12 cellular contexts compared by ENCODE assay signal in genomic region chr7:108284349-108285017, GRCh38.
DNase-seq lines count a peak whose midpoint lies in the region; ATAC-seq and TF ChIP-seq lines count a peak whose summit lies in the region.
"Had no signal": no experiment of that assay in that cellular context is flagged by ENCODE, and none has a peak within 500 bp of the region (broad histone marks: within the 10 kb centered on the region; RNA-seq: fewer than 3 reads in every experiment).

No MANE protein-coding gene starts in this region.

- TF ChIP-seq CTCF in mesothelial cell of epicardium (IDR thresholded peaks at IDR 0.05; ENCODE audit: unreplicated experiment) (no peak), heart left ventricle (IDR thresholded peaks at IDR 0.05) (no peak)

- CTCF ChIA-PET in activated naive CD4-positive, alpha-beta T cell treated with anti-CD3 and anti-CD28 coated beads for 36 hours (lab: Charles Lee) = no interaction called here
- CTCF ChIA-PET in activated naive CD4-positive, alpha-beta T cell treated with anti-CD3 and anti-CD28 coated beads, Interleukin-2, amount 10 ng/mL, durations not matched to agents 7 days and 5 days (lab: Charles Lee) = interaction anchor here (0.6 kb wide), 1 partner anchor 103 kb away, joined by 3 read pairs; no protein-coding TSS in a partner anchor
- CTCF ChIA-PET in CD4-positive, alpha-beta memory T cell (lab: Charles Lee; ENCODE audit: partially characterized antibody) = no interaction called here

- H3K27me3 ChIP-seq in CD4-positive, alpha-beta memory T cell (ENCODE audit: insufficient read depth, low read length) = no peaks in the 10 kb centered on the region
- H3K27me3 ChIP-seq in heart left ventricle = peaks cover 0 to 7% (median 0%) of the 10 kb centered on the region in 9 donors

- H3K36me3 ChIP-seq in CD4-positive, alpha-beta memory T cell (ENCODE audit: insufficient read depth, low read length) = no peaks in the 10 kb centered on the region
- no peaks in the 10 kb centered on the region for H3K36me3 ChIP-seq in heart left ventricle

- ATAC-seq in HG02973 (IDR thresholded peaks at IDR 0.05; ENCODE audit: unreplicated experiment) = peak; percentile 84
- ATAC-seq in stimulated activated naive B cell treated with anti-CD40 and anti-IgM and Interleukin-4, amounts not matched to agents 10 μg/mL and 1 μg/mL and 100 μg/mL, for 72 hours (replicated peaks) = peak; percentile 91 to 94
- ATAC-seq in heart left ventricle = no peak
- ATAC-seq: naive thymus-derived CD4-positive, alpha-beta T cell had no signal

- POLR2A ChIA-PET in CD4-positive, alpha-beta memory T cell (lab: Charles Lee; ENCODE audit: partially characterized antibody) = no interaction called here

- H3K4me1 Mint-ChIP-seq in activated naive CD4-positive, alpha-beta T cell treated with anti-CD3 and anti-CD28 coated beads for 36 hours (ENCODE audit: low read depth) = peaks cover 8% of the 10 kb centered on the region
- H3K4me1 Mint-ChIP-seq in activated naive CD4-positive, alpha-beta T cell treated with anti-CD3 and anti-CD28 coated beads, Interleukin-2, amount 10 ng/mL, durations not matched to agents 7 days and 5 days = peaks cover 3% of the 10 kb centered on the region
- peaks cover 7 to 8% of the 10 kb centered on the region in 2 donors for H3K4me1 Mint-ChIP-seq in stimulated activated naive B cell treated with anti-CD40 and anti-IgM and Interleukin-4, amounts not matched to agents 10 μg/mL and 1 μg/mL and 100 μg/mL, for 72 hours
- H3K4me1 Mint-ChIP-seq in mesothelial cell of epicardium = peaks cover 36% of the 10 kb centered on the region
- no peaks in the 10 kb centered on the region for H3K4me1 Mint-ChIP-seq in CD4-positive, alpha-beta memory T cell

- no peak overlapping the region for H3K27ac ChIP-seq in CD4-positive, alpha-beta memory T cell (ENCODE audit: low read depth, low read length)
- no peak overlapping the region for H3K27ac ChIP-seq in heart left ventricle

- H3K9me3 ChIP-seq in CD4-positive, alpha-beta memory T cell (ENCODE audit: control insufficient read depth in 1 of 2, low read length in 2 of 2) = no peaks in the 10 kb centered on the region
- no peaks in the 10 kb centered on the region for H3K9me3 ChIP-seq in heart left ventricle

- H3K36me3 Mint-ChIP-seq in activated naive CD4-positive, alpha-beta T cell treated with anti-CD3 and anti-CD28 coated beads for 36 hours (ENCODE audit: low read depth) = no peaks in the 10 kb centered on the region
- H3K36me3 Mint-ChIP-seq in activated naive CD4-positive, alpha-beta T cell treated with anti-CD3 and anti-CD28 coated beads, Interleukin-2, amount 10 ng/mL, durations not matched to agents 7 days and 5 days = no peaks in the 10 kb centered on the region
- H3K36me3 Mint-ChIP-seq in stimulated activated naive B cell treated with anti-CD40 and anti-IgM and Interleukin-4, amounts not matched to agents 10 μg/mL and 1 μg/mL and 100 μg/mL, for 72 hours = no peaks in the 10 kb centered on the region
- H3K36me3 Mint-ChIP-seq in mesothelial cell of epicardium = no peaks in the 10 kb centered on the region
- no peaks in the 10 kb centered on the region for H3K36me3 Mint-ChIP-seq in CD4-positive, alpha-beta memory T cell

- peak overlapping the region; percentile 4 for H3K27ac Mint-ChIP-seq in activated naive CD4-positive, alpha-beta T cell treated with anti-CD3 and anti-CD28 coated beads for 36 hours
- no peak overlapping the region for H3K27ac Mint-ChIP-seq in activated naive CD4-positive, alpha-beta T cell treated with anti-CD3 and anti-CD28 coated beads, Interleukin-2, amount 10 ng/mL, durations not matched to agents 7 days and 5 days
- no peak overlapping the region for H3K27ac Mint-ChIP-seq in stimulated activated naive B cell treated with anti-CD40 and anti-IgM and Interleukin-4, amounts not matched to agents 10 μg/mL and 1 μg/mL and 100 μg/mL, for 72 hours
- H3K27ac Mint-ChIP-seq in mesothelial cell of epicardium = no peak overlapping the region
- H3K27ac Mint-ChIP-seq in CD4-positive, alpha-beta memory T cell = no peak overlapping the region

- intact Hi-C loops in activated naive CD4-positive, alpha-beta T cell treated with anti-CD3 and anti-CD28 coated beads for 36 hours (cut with micrococcal nuclease) = loop anchor here (1.0 kb wide), 1 partner anchor 27 kb away; no protein-coding TSS in a partner anchor
- intact Hi-C loops in CD4-positive, alpha-beta memory T cell (cut with micrococcal nuclease) = no loop called here
- intact Hi-C loops in heart left ventricle (cut with DNase I) = no loop called here

- peak; percentile 32 for DNase-seq in activated naive CD4-positive, alpha-beta T cell treated with anti-CD3 and anti-CD28 coated beads for 36 hours
- DNase-seq in activated naive CD4-positive, alpha-beta T cell treated with anti-CD3 and anti-CD28 coated beads, Interleukin-2, amount 10 ng/mL, durations not matched to agents 7 days and 5 days = no peak
- peak; percentile 42 for DNase-seq in NOMO-1 treated with dmso at 0.1 percent for 144 hours (lab: John Stamatoyannopoulos, UW; ENCODE audit: unreplicated experiment)
- DNase-seq in stimulated activated naive B cell treated with anti-CD40 and anti-IgM and Interleukin-4, amounts not matched to agents 10 μg/mL and 1 μg/mL and 100 μg/mL, for 72 hours = no peak
- DNase-seq in mesothelial cell of epicardium (ENCODE audit: low spot score in 2 of 2, unreplicated experiment in 2 of 2) = no peak
- no peak for DNase-seq in CD4-positive, alpha-beta memory T cell
- no peak for DNase-seq in heart left ventricle
- DNase-seq: AML-193; naive thymus-derived CD4-positive, alpha-beta T cell; NCI-H2081 treated with DMSO at 0.1 percent for 48 hours; stimulated activated CD4-positive, alpha-beta T cell treated with anti-CD3 and anti-CD28 coated beads, Interleukin-15, amount 100 ng/mL, for 24 hours had no signal

- H3K4me3 Mint-ChIP-seq in activated naive CD4-positive, alpha-beta T cell treated with anti-CD3 and anti-CD28 coated beads for 36 hours = no peak overlapping the region
- no peak overlapping the region for H3K4me3 Mint-ChIP-seq in activated naive CD4-positive, alpha-beta T cell treated with anti-CD3 and anti-CD28 coated beads, Interleukin-2, amount 10 ng/mL, durations not matched to agents 7 days and 5 days
- H3K4me3 Mint-ChIP-seq in stimulated activated naive B cell treated with anti-CD40 and anti-IgM and Interleukin-4, amounts not matched to agents 10 μg/mL and 1 μg/mL and 100 μg/mL, for 72 hours = no peak overlapping the region
- H3K4me3 Mint-ChIP-seq in mesothelial cell of epicardium = no peak overlapping the region
- no peak overlapping the region for H3K4me3 Mint-ChIP-seq in CD4-positive, alpha-beta memory T cell
- H3K4me3 Mint-ChIP-seq: naive thymus-derived CD4-positive, alpha-beta T cell had no signal

- H3K27me3 Mint-ChIP-seq in activated naive CD4-positive, alpha-beta T cell treated with anti-CD3 and anti-CD28 coated beads for 36 hours (ENCODE audit: low read depth) = peaks cover 21% of the 10 kb centered on the region
- H3K27me3 Mint-ChIP-seq in activated naive CD4-positive, alpha-beta T cell treated with anti-CD3 and anti-CD28 coated beads, Interleukin-2, amount 10 ng/mL, durations not matched to agents 7 days and 5 days = peaks cover 14% of the 10 kb centered on the region
- peaks cover 36 to 49% of the 10 kb centered on the region in 2 donors for H3K27me3 Mint-ChIP-seq in stimulated activated naive B cell treated with anti-CD40 and anti-IgM and Interleukin-4, amounts not matched to agents 10 μg/mL and 1 μg/mL and 100 μg/mL, for 72 hours
- peaks cover 2% of the 10 kb centered on the region for H3K27me3 Mint-ChIP-seq in mesothelial cell of epicardium (ENCODE audit: low read depth)
- peaks cover 6 to 10% of the 10 kb centered on the region in 2 donors for H3K27me3 Mint-ChIP-seq in CD4-positive, alpha-beta memory T cell

- no peaks in the 10 kb centered on the region for H3K9me3 Mint-ChIP-seq in activated naive CD4-positive, alpha-beta T cell treated with anti-CD3 and anti-CD28 coated beads for 36 hours
- H3K9me3 Mint-ChIP-seq in activated naive CD4-positive, alpha-beta T cell treated with anti-CD3 and anti-CD28 coated beads, Interleukin-2, amount 10 ng/mL, durations not matched to agents 7 days and 5 days = no peaks in the 10 kb centered on the region
- H3K9me3 Mint-ChIP-seq in stimulated activated naive B cell treated with anti-CD40 and anti-IgM and Interleukin-4, amounts not matched to agents 10 μg/mL and 1 μg/mL and 100 μg/mL, for 72 hours = peaks cover 3 to 5% of the 10 kb centered on the region in 2 donors
- H3K9me3 Mint-ChIP-seq in mesothelial cell of epicardium = peaks cover 7% of the 10 kb centered on the region
- H3K9me3 Mint-ChIP-seq in CD4-positive, alpha-beta memory T cell = peaks cover 0 to 9% (median 3%) of the 10 kb centered on the region in 8 donors

- 67 to 75% (median 74%) methylated on average over 7 of the region's 7 CpGs for WGBS in heart left ventricle, 4 donors

- TF ChIP-seq POLR2A in heart left ventricle (IDR thresholded peaks at IDR 0.05) = no peak

- H3K4me3 ChIP-seq in CD4-positive, alpha-beta memory T cell (ENCODE audit: low read length in 2 of 2) = no peak overlapping the region
- H3K4me3 ChIP-seq in heart left ventricle = no peak overlapping the region

- no peaks in the 10 kb centered on the region for H3K4me1 ChIP-seq in CD4-positive, alpha-beta memory T cell (ENCODE audit: insufficient read depth, low read length)
- no peaks in the 10 kb centered on the region for H3K4me1 ChIP-seq in heart left ventricle

Comparison
In these comparisons a context has a peak if more than half of its experiments do, and no peak if none do; other contexts are left out.
1. DNase-seq: peak in activated naive CD4-positive, alpha-beta T cell treated with anti-CD3 and anti-CD28 coated beads for 36 hours (single experiment) and NOMO-1 treated with dmso at 0.1 percent for 144 hours (single experiment); none in activated naive CD4-positive, alpha-beta T cell treated with anti-CD3 and anti-CD28 coated beads, Interleukin-2, amount 10 ng/mL, durations not matched to agents 7 days and 5 days (single experiment), stimulated activated naive B cell treated with anti-CD40 and anti-IgM and Interleukin-4, amounts not matched to agents 10 μg/mL and 1 μg/mL and 100 μg/mL, for 72 hours (single experiment), mesothelial cell of epicardium (0 of 2), CD4-positive, alpha-beta memory T cell (0 of 5) and heart left ventricle (0 of 5).
2. ATAC-seq: peak in HG02973 (single experiment) and stimulated activated naive B cell treated with anti-CD40 and anti-IgM and Interleukin-4, amounts not matched to agents 10 μg/mL and 1 μg/mL and 100 μg/mL, for 72 hours (2 of 2); none in heart left ventricle (0 of 4).